22 cellular contexts compared by ENCODE assay signal in the genomic region with DNA sequence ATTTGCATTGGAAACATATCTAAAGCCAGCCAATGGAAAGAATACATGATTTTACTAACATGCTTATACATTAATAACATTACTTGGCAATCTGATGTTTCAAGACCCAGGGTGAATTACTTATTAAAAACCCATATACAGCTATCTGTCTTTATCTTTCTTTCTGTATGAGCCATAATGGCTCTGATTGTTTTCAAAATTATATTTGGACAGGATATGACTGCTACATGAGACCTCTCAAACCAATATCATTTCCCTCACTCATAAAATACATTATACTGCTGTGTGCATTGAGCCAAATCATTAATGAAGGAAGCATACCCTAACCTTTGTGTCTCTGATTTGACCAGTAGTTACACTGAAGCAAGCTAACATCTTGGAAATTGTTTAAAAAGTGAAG.
"Had no signal": no experiment of that assay in that cellular context is flagged by ENCODE, and none has a peak within 500 bp of the region (broad histone marks: within the 10 kb centered on the region; RNA-seq: fewer than 3 reads in every experiment).

No MANE protein-coding gene starts in this region.

- DNase-seq: colonic mucosa; effector memory CD4-positive, alpha-beta T cell; erythroblast; esophagus squamous epithelium; foreskin melanocyte; head of caudate nucleus; kidney; natural killer cell; occipital lobe; pancreas; right lobe of liver; small intestine; stimulated activated CD4-positive, alpha-beta T cell treated with anti-CD3 and anti-CD28 coated beads, Interleukin-15, amount 100 ng/mL, for 24 hours; stimulated activated CD4-positive, alpha-beta T cell treated with anti-CD3 and anti-CD28 coated beads, Interleukin-2, amount 100 ng/mL, for 48 hours; stimulated activated naive CD4-positive, alpha-beta T cell; stimulated activated naive CD8-positive, alpha-beta T cell treated with anti-CD3 and anti-CD28 coated beads, Interleukin-15, amount 100 ng/mL, for 72 hours; transverse colon; upper lobe of right lung; uterus had no signal

- H3K36me3 ChIP-seq: colonic mucosa, esophagus squamous epithelium, pancreas, right lobe of liver, suprapubic skin, transverse colon, upper lobe of right lung, uterus had no signal

- FAIRE-seq: kidney, pancreas, small intestine had no signal

- H3K4me3 ChIP-seq: colonic mucosa, esophagus squamous epithelium, hepatocyte, lung, pancreas, right lobe of liver, suprapubic skin, transverse colon, upper lobe of right lung, uterus had no signal

- H3K27ac ChIP-seq: colonic mucosa, esophagus squamous epithelium, hepatocyte, pancreas, right lobe of liver, suprapubic skin, transverse colon, upper lobe of right lung, uterus had no signal

- H3K9me3 ChIP-seq: colonic mucosa, esophagus squamous epithelium, pancreas, right lobe of liver, suprapubic skin, transverse colon, upper lobe of right lung, uterus had no signal

- H3K27me3 ChIP-seq: colonic mucosa, esophagus squamous epithelium, hepatocyte, pancreas, right lobe of liver, suprapubic skin, transverse colon, upper lobe of right lung, uterus had no signal
